In genomic region chr12:106815741-106816140, GRCh38 we compare ENCODE assay signal across 15 cellular contexts. TPM values are rescaled to one million over a fixed set of nuclear protein-coding genes. Genes with fewer than 3 reads are reported as not detected.
A peak's percentile ranks its signal among the peaks of the same experiment; 100 is the strongest.
DNase-seq lines count a peak whose midpoint lies in the region; ATAC-seq and TF ChIP-seq lines count a peak whose summit lies in the region.
"Had no signal": no experiment of that assay in that cellular context is flagged by ENCODE, and none has a peak within 500 bp of the region (broad histone marks: within the 10 kb centered on the region; RNA-seq: fewer than 3 reads in every experiment).

No MANE protein-coding gene starts in this region.

- peak overlapping the region; percentile 20; the same call in 1 of the 2 replicates for H3K4me3 Mint-ChIP-seq in WTC11
- H3K4me3 Mint-ChIP-seq: CD4-positive, alpha-beta T cell had no signal

- POLR2A ChIA-PET in WTC11 (lab: Charles Lee): no interaction called here

- no peak overlapping the region for H2AFZ ChIP-seq in mesenchymal stem cell (ENCODE audit: low read depth, low read length)

- H2BK15ac ChIP-seq in mesenchymal stem cell (ENCODE audit: low read depth, poor library complexity, severe bottlenecking): no peak overlapping the region

- H3K27ac ChIP-seq in cardiac muscle cell (peak overlapping the region; percentile 67), right atrium auricular region (no peak overlapping the region), mesenchymal stem cell (ENCODE audit: low read length, poor library complexity, severe bottlenecking) (no peak overlapping the region)
- H3K27ac ChIP-seq: 22Rv1, A549, C4-2B had no signal

- no peak overlapping the region for H2AK5ac ChIP-seq in mesenchymal stem cell (ENCODE audit: low read length, severe bottlenecking)

- H3K27me3 ChIP-seq in cardiac muscle cell: no peaks in the 10 kb centered on the region
- H3K27me3 ChIP-seq in right atrium auricular region: no peaks in the 10 kb centered on the region
- no peaks in the 10 kb centered on the region for H3K27me3 ChIP-seq in mesenchymal stem cell (ENCODE audit: control insufficient read depth in 1 of 2, insufficient read depth in 1 of 2, low read length in 2 of 2)

- H3K9me3 ChIP-seq in cardiac muscle cell (ENCODE audit: low read depth) (no peaks in the 10 kb centered on the region), right atrium auricular region (no peaks in the 10 kb centered on the region), mesenchymal stem cell (ENCODE audit: control insufficient read depth, low read length) (no peaks in the 10 kb centered on the region)
- H3K9me3 ChIP-seq: A549, Caco-2, HAP-1 had no signal

- no peaks in the 10 kb centered on the region for H3K9me3 Mint-ChIP-seq in WTC11
- H3K9me3 Mint-ChIP-seq: CD4-positive, alpha-beta T cell had no signal

- CTCF ChIA-PET in WTC11 (lab: Charles Lee): no interaction called here

- H2BK5ac ChIP-seq in mesenchymal stem cell (ENCODE audit: low read depth, low read length, poor library complexity, severe bottlenecking): no peak overlapping the region

- WGBS in mesenchymal stem cell: no CpG with 5 or more reads among the region's 1 CpG

- no peak overlapping the region for H3K18ac ChIP-seq in mesenchymal stem cell (ENCODE audit: low read depth in 1 of 2, low read length in 2 of 2)

- H3K36me3 Mint-ChIP-seq in WTC11: peaks cover 13% of the 10 kb centered on the region

- no peak for ATAC-seq in WTC11
- ATAC-seq: A549 had no signal

- no peaks in the 10 kb centered on the region for H3K27me3 Mint-ChIP-seq in WTC11 (ENCODE audit: low read depth)
- H3K27me3 Mint-ChIP-seq: CD4-positive, alpha-beta T cell had no signal

- H3K36me3 ChIP-seq in cardiac muscle cell (peaks cover 11% of the 10 kb centered on the region), right atrium auricular region (peaks cover 15% of the 10 kb centered on the region), mesenchymal stem cell (ENCODE audit: control insufficient read depth in 1 of 2, insufficient read depth in 2 of 2, low read depth in 1 of 2, low read length in 2 of 2) (peaks cover 4 to 32% of the 10 kb centered on the region in 2 experiments)

- peaks cover 32% of the 10 kb centered on the region for H3K4me1 Mint-ChIP-seq in WTC11

- H3K9ac ChIP-seq in mesenchymal stem cell (ENCODE audit: low read length): no peak overlapping the region

- H3K4ac ChIP-seq in mesenchymal stem cell (ENCODE audit: low read depth in 1 of 2, low read length in 2 of 2): no peak overlapping the region

- no peak overlapping the region for H2BK12ac ChIP-seq in mesenchymal stem cell (ENCODE audit: low read length in 2 of 2)

- TF ChIP-seq CTCF in cardiac muscle cell (IDR thresholded peaks at IDR 0.05; ENCODE audit: low read depth, low read length): no peak
- TF ChIP-seq CTCF in right atrium auricular region (IDR thresholded peaks at IDR 0.05): no peak
- TF ChIP-seq CTCF in WTC11 (IDR thresholded peaks at IDR 0.05): no peak

- H3K79me1 ChIP-seq in mesenchymal stem cell (replicated peaks; ENCODE audit: low read length, poor library complexity, severe bottlenecking): peaks cover 8% of the 10 kb centered on the region

- H3K14ac ChIP-seq in mesenchymal stem cell (ENCODE audit: low read length in 2 of 2): no peak overlapping the region

- H3K23ac ChIP-seq in mesenchymal stem cell (ENCODE audit: low read length in 2 of 2): no peak overlapping the region

- peaks cover 20% of the 10 kb centered on the region for H3K4me1 ChIP-seq in cardiac muscle cell (ENCODE audit: low read depth)
- H3K4me1 ChIP-seq in right atrium auricular region: no peaks in the 10 kb centered on the region
- no peaks in the 10 kb centered on the region for H3K4me1 ChIP-seq in mesenchymal stem cell (ENCODE audit: control insufficient read depth, insufficient read depth, low read depth, low read length)
- H3K4me1 ChIP-seq: A549, Caco-2 had no signal

- H3K4me2 ChIP-seq in mesenchymal stem cell (ENCODE audit: low read length, poor library complexity, severe bottlenecking): no peak overlapping the region
- H3K4me2 ChIP-seq: A549 had no signal

- no peak for DNase-seq in cardiac muscle cell (ENCODE audit: low read depth in 1 of 2, low spot score in 1 of 2)
- no peak for DNase-seq in right atrium auricular region (ENCODE audit: low spot score)
- no peak for DNase-seq in WTC11 (ENCODE audit: low spot score)
- peak; percentile 71 for DNase-seq in mesenchymal stem cell
- no peak for DNase-seq in anterior cingulate cortex (lab: John Stamatoyannopoulos, UW)
- DNase-seq in NCI-H748 treated with DMSO at 0.1 percent for 48 hours (lab: John Stamatoyannopoulos, UW): no peak
- no peak for DNase-seq in NCI-H524 (lab: John Stamatoyannopoulos, UW)
- DNase-seq: AML-193; Caco-2; CD4-positive, alpha-beta T cell; GOT3 had no signal

- no peak overlapping the region for H2BK120ac ChIP-seq in mesenchymal stem cell (ENCODE audit: low read depth, low read length)

- peak overlapping the region; percentile 68; the same call in 1 of the 2 replicates for H3K27ac Mint-ChIP-seq in WTC11
- H3K27ac Mint-ChIP-seq: CD4-positive, alpha-beta T cell had no signal

- no peak overlapping the region for H4K8ac ChIP-seq in mesenchymal stem cell (ENCODE audit: low read length)

- no peak overlapping the region for H4K91ac ChIP-seq in mesenchymal stem cell (ENCODE audit: low read length)

- H3K4me3 ChIP-seq in cardiac muscle cell (no peak overlapping the region), right atrium auricular region (no peak overlapping the region), mesenchymal stem cell (ENCODE audit: insufficient read depth in 1 of 2, low read depth in 1 of 2, low read length in 2 of 2) (no peak overlapping the region)
- H3K4me3 ChIP-seq: A549, HAP-1 had no signal

TF ChIP-seq in WTC11, 78 proteins besides CTCF, POLR2A, EP300 and RAD21:
- no peak for TF ChIP-seq SOX15 (CRISPR knock-in tag; IDR thresholded peaks at IDR 0.05)
- no peak for TF ChIP-seq ETV6 (CRISPR knock-in tag; IDR thresholded peaks at IDR 0.05)
- TF ChIP-seq RORB (CRISPR knock-in tag; IDR thresholded peaks at IDR 0.05): no peak
- no peak for TF ChIP-seq NR3C1 (CRISPR knock-in tag; conservative IDR thresholded peaks at IDR 0.05; ENCODE audit: low read depth)
- no peak for TF ChIP-seq ZNF423 (CRISPR knock-in tag; IDR thresholded peaks at IDR 0.05)
- TF ChIP-seq EMX1 (CRISPR knock-in tag; IDR thresholded peaks at IDR 0.05): no peak
- TF ChIP-seq ZNF671 (CRISPR knock-in tag; IDR thresholded peaks at IDR 0.05): no peak
- no peak for TF ChIP-seq SP1 (CRISPR knock-in tag; conservative IDR thresholded peaks at IDR 0.05)
- no peak for TF ChIP-seq ZNF121 (CRISPR knock-in tag; IDR thresholded peaks at IDR 0.05)
- no peak for TF ChIP-seq E2F1 (CRISPR knock-in tag; IDR thresholded peaks at IDR 0.05)
- TF ChIP-seq JAZF1 (CRISPR knock-in tag; IDR thresholded peaks at IDR 0.05): no peak
- no peak for TF ChIP-seq TCF7 (CRISPR knock-in tag; IDR thresholded peaks at IDR 0.05; ENCODE audit: low read depth)
- no peak for TF ChIP-seq ZNF416 (CRISPR knock-in tag; IDR thresholded peaks at IDR 0.05)
- TF ChIP-seq, protein P1, sequence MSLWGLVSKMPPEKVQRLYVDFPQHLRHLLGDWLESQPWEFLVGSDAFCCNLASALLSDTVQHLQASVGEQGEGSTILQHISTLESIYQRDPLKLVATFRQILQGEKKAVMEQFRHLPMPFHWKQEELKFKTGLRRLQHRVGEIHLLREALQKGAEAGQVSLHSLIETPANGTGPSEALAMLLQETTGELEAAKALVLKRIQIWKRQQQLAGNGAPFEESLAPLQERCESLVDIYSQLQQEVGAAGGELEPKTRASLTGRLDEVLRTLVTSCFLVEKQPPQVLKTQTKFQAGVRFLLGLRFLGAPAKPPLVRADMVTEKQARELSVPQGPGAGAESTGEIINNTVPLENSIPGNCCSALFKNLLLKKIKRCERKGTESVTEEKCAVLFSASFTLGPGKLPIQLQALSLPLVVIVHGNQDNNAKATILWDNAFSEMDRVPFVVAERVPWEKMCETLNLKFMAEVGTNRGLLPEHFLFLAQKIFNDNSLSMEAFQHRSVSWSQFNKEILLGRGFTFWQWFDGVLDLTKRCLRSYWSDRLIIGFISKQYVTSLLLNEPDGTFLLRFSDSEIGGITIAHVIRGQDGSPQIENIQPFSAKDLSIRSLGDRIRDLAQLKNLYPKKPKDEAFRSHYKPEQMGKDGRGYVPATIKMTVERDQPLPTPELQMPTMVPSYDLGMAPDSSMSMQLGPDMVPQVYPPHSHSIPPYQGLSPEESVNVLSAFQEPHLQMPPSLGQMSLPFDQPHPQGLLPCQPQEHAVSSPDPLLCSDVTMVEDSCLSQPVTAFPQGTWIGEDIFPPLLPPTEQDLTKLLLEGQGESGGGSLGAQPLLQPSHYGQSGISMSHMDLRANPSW (CRISPR knock-in tag; conservative IDR thresholded peaks at IDR 0.05; ENCODE audit: low read depth): no peak
- no peak for TF ChIP-seq ATF1 (CRISPR knock-in tag; IDR thresholded peaks at IDR 0.05)
- TF ChIP-seq IRF2 (CRISPR knock-in tag; IDR thresholded peaks at IDR 0.05; ENCODE audit: borderline replicate concordance, low read depth): no peak

RNA-seq across cellular contexts. Expression of gene RIC8B, which starts 41.3 kb away (rescaled TPM):
- total RNA-seq in cardiac muscle cell (13.9 and 16.6 TPM in 2 replicates), right atrium auricular region (10 to 100 TPM; 14.9 to 19.0 TPM), WTC11 (2021) (14.5 to 20.2 TPM (median 17.3 TPM) in 3 replicates)
- 15.7 and 29.8 TPM in 2 replicates for polyA plus RNA-seq in cardiac muscle cell
- 7.6 TPM for polyA plus RNA-seq in mesenchymal stem cell (2013, experiment 1 of 2)
- 6.9 TPM for polyA plus RNA-seq in mesenchymal stem cell (2013, experiment 2 of 2)
